25 cellular contexts compared by ENCODE assay signal in the genomic region with DNA sequence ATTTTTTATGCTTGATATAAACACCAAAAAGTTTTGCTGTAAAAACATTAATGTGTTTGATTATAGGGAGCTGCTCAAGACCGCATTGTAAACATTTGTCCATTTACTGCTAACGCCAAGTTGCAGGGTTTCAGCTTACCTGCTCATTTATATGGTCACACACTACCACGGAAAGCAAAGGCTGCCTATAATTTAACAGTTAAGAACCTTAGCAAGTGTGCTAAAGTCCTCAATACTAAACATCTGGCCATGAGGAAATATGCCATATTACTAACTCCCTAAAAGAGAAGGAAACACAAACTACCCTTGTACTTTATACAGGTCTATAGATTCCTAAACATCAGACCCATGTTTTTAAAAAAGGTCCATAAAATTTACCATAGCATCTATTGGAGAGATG.
"Had no signal": no experiment of that assay in that cellular context is flagged by ENCODE, and none has a peak within 500 bp of the region (broad histone marks: within the 10 kb centered on the region; RNA-seq: fewer than 3 reads in every experiment).

No MANE protein-coding gene starts in this region.

- H3K9me3 ChIP-seq: esophagus squamous epithelium, heart right ventricle, prostate gland, right atrium auricular region, stomach, thyroid gland had no signal

- H3K27me3 Mint-ChIP-seq: naive thymus-derived CD4-positive, alpha-beta T cell; type B pancreatic cell had no signal

- H3K4me1 ChIP-seq: esophagus squamous epithelium, heart right ventricle, right atrium auricular region, stomach, thyroid gland had no signal

- FAIRE-seq: endometrium had no signal

- H3K4me3 Mint-ChIP-seq: mesothelial cell of epicardium; naive thymus-derived CD4-positive, alpha-beta T cell; nephron; stimulated activated effector memory CD8-positive, alpha-beta T cell treated with anti-CD3 and anti-CD28 coated beads, Interleukin-12 subunit alpha, Interleukin-12 subunit beta, amount 100 ng/mL, for 72 hours; type B pancreatic cell had no signal

- H3K27ac ChIP-seq: coronary artery, esophagus squamous epithelium, heart right ventricle, prostate gland, right atrium auricular region, stomach, thyroid gland had no signal

- H3K4me1 Mint-ChIP-seq: stimulated activated effector memory CD8-positive, alpha-beta T cell treated with anti-CD3 and anti-CD28 coated beads, Interleukin-12 subunit alpha, Interleukin-12 subunit beta, amount 100 ng/mL, for 72 hours had no signal

- DNase-seq: dermis blood vessel endothelial cell; effector memory CD4-positive, alpha-beta T cell; erythroblast; esophagus squamous epithelium; foreskin melanocyte; glutamatergic neuron; heart right ventricle; hippocampal formation; left cardiac atrium; mesenchymal stem cell; naive thymus-derived CD4-positive, alpha-beta T cell; nucleus accumbens; stimulated activated CD4-positive, alpha-beta T cell treated with anti-CD3 and anti-CD28 coated beads, Interleukin-2, amount 100 ng/mL, for 24 hours; stimulated activated CD4-positive, alpha-beta T cell treated with anti-CD3 and anti-CD28 coated beads, Interleukin-4, amount 100 ng/mL, for 24 hours; stimulated activated naive CD4-positive, alpha-beta T cell treated with Interleukin-2 at 50 U/mL for 16 hours; stomach; thyroid gland had no signal

- H3K9me3 Mint-ChIP-seq: nephron; stimulated activated effector memory CD8-positive, alpha-beta T cell treated with anti-CD3 and anti-CD28 coated beads, Interleukin-12 subunit alpha, Interleukin-12 subunit beta, amount 100 ng/mL, for 72 hours; type B pancreatic cell had no signal

- H3K4me3 ChIP-seq: coronary artery, esophagus squamous epithelium, heart right ventricle, prostate gland, right atrium auricular region, stomach, thyroid gland had no signal

- H3K27ac Mint-ChIP-seq: naive thymus-derived CD4-positive, alpha-beta T cell; stimulated activated effector memory CD8-positive, alpha-beta T cell treated with anti-CD3 and anti-CD28 coated beads, Interleukin-12 subunit alpha, Interleukin-12 subunit beta, amount 100 ng/mL, for 72 hours; type B pancreatic cell had no signal

- H3K27me3 ChIP-seq: esophagus squamous epithelium, heart right ventricle, right atrium auricular region, stomach, thyroid gland had no signal
